ENCODE assay signal across 32 cellular contexts in genomic region chr12:71627438-71628002, GRCh38. TPM values are rescaled to one million over a fixed set of nuclear protein-coding genes. Genes with fewer than 3 reads are reported as not detected.
A peak's percentile ranks its signal among the peaks of the same experiment; 100 is the strongest.
DNase-seq lines count a peak whose midpoint lies in the region; ATAC-seq and TF ChIP-seq lines count a peak whose summit lies in the region.
"Had no signal": no experiment of that assay in that cellular context is flagged by ENCODE, and none has a peak within 500 bp of the region (broad histone marks: within the 10 kb centered on the region; RNA-seq: fewer than 3 reads in every experiment).

No MANE protein-coding gene starts in this region.

- H3K4me3 Mint-ChIP-seq in activated T-cell treated with anti-CD3 and anti-CD28 coated beads, Interleukin-2, amount 50 U/mL, for 24 hours, result no peak overlapping the region
- H3K4me3 Mint-ChIP-seq in activated T-cell treated with anti-CD3 and anti-CD28 coated beads, Interleukin-2, amount 50 U/mL, for 4 hours, result no peak overlapping the region
- H3K4me3 Mint-ChIP-seq: activated naive CD8-positive, alpha-beta T cell treated with anti-CD3 and anti-CD28 coated beads, Interleukin-2, amount 10 ng/mL, durations not matched to agents 7 days and 5 days; immature natural killer cell; nephron progenitor cell; T-helper 2 cell treated with Interferon-gamma antibody and Interleukin-4, amounts not matched to agents 5 μg/mL and 100 μg/mL, for 36 hours had no signal

- H3K36me3 Mint-ChIP-seq in activated T-cell treated with anti-CD3 and anti-CD28 coated beads, Interleukin-2, amount 50 U/mL, for 24 hours (ENCODE audit: low read depth), result peaks cover 96% of the 10 kb centered on the region
- peaks cover 43% of the 10 kb centered on the region for H3K36me3 Mint-ChIP-seq in activated T-cell treated with anti-CD3 and anti-CD28 coated beads, Interleukin-2, amount 50 U/mL, for 4 hours (ENCODE audit: insufficient read depth)

- H3K27me3 ChIP-seq in RWPE2 (ENCODE audit: insufficient read depth, poor library complexity, severe bottlenecking) (no peaks in the 10 kb centered on the region), hepatocyte (no peaks in the 10 kb centered on the region), heart left ventricle (no peaks in the 10 kb centered on the region)
- H3K27me3 ChIP-seq: BE2C, esophagus squamous epithelium, pancreas, stomach, transverse colon had no signal

- no peak overlapping the region for H2AFZ ChIP-seq in hepatocyte

- no peak for DNase-seq in activated T-cell treated with anti-CD3 and anti-CD28 coated beads, Interleukin-2, amount 50 U/mL, for 24 hours
- no peak for DNase-seq in activated T-cell treated with anti-CD3 and anti-CD28 coated beads, Interleukin-2, amount 50 U/mL, for 4 hours
- DNase-seq in RWPE2 (ENCODE audit: low spot score), result no peak
- DNase-seq in hepatocyte (ENCODE audit: low spot score), result no peak
- DNase-seq in sciatic nerve (ENCODE audit: low spot score), result no peak
- no peak for DNase-seq in heart left ventricle
- no peak for DNase-seq in NCI-H1694 treated with DMSO at 0.1 percent for 48 hours (lab: John Stamatoyannopoulos, UW)
- DNase-seq: activated CD4-positive, alpha-beta T cell treated with anti-CD3 and anti-CD28 coated beads, Interleukin-2, amount 50 U/mL, for 48 hours; activated CD4-positive, CD25-positive, alpha-beta regulatory T cell; activated CD8-positive, alpha-beta memory T cell treated with anti-CD3 and anti-CD28 coated beads, Interleukin-2, amount 50 U/mL, for 4 hours; activated naive CD8-positive, alpha-beta T cell treated with anti-CD3 and anti-CD28 coated beads, Interleukin-2, amount 10 ng/mL, durations not matched to agents 7 days and 5 days; BE2C; DMS153; effector memory CD4-positive, alpha-beta T cell; esophagus squamous epithelium; GF-D8; GOT3; hippocampal formation; immature natural killer cell; KG1; MM.1S; NCI-H1436 treated with DMSO at 0.1 percent for 48 hours; NCI-H2227 treated with DMSO at 0.1 percent for 48 hours; nephron progenitor cell; pancreas; stimulated activated CD4-positive, alpha-beta T cell treated with anti-CD3 and anti-CD28 coated beads, Interleukin-15, amount 100 ng/mL, for 24 hours; stomach; transverse colon had no signal

- 83% methylated on average over 2 of the region's 2 CpGs for WGBS in hepatocyte (ENCODE audit: low lambda C conversion rate, missing lambda C conversion rate)
- WGBS in heart left ventricle, 4 donors, result 75 to 85% (median 79%) methylated on average over 2 of the region's 2 CpGs

- TF ChIP-seq CTCF in RWPE2 (IDR thresholded peaks at IDR 0.05; ENCODE audit: poor library complexity, severe bottlenecking), result no peak
- TF ChIP-seq CTCF in hepatocyte (IDR thresholded peaks at IDR 0.05; ENCODE audit: poor library complexity), result no peak
- no peak for TF ChIP-seq CTCF in heart left ventricle (IDR thresholded peaks at IDR 0.05)

- H3K27ac ChIP-seq in RWPE2 (ENCODE audit: poor library complexity, severe bottlenecking) (peak overlapping the region; percentile 12), hepatocyte (peak overlapping the region; percentile 41), heart left ventricle (peak overlapping the region in 1 of 12 donors; percentile 22)
- H3K27ac ChIP-seq: A549, esophagus squamous epithelium, pancreas, RWPE1, stomach, transverse colon had no signal

- H3K27ac Mint-ChIP-seq in activated T-cell treated with anti-CD3 and anti-CD28 coated beads, Interleukin-2, amount 50 U/mL, for 24 hours, result peak overlapping the region; percentile 35
- H3K27ac Mint-ChIP-seq: activated naive CD8-positive, alpha-beta T cell treated with anti-CD3 and anti-CD28 coated beads, Interleukin-2, amount 10 ng/mL, durations not matched to agents 7 days and 5 days had no signal

- H3K4me1 ChIP-seq in RWPE2 (ENCODE audit: insufficient read depth, poor library complexity, severe bottlenecking) (no peaks in the 10 kb centered on the region), hepatocyte (ENCODE audit: insufficient read depth) (no peaks in the 10 kb centered on the region), heart left ventricle (peaks cover 0 to 21% (median 5%) of the 10 kb centered on the region in 12 donors)
- H3K4me1 ChIP-seq: A549 had no signal

- H3K36me3 ChIP-seq in RWPE2 (ENCODE audit: low read depth) (peaks cover 100% of the 10 kb centered on the region), hepatocyte (replicated peaks; ENCODE audit: insufficient read depth, low read depth) (no peaks in the 10 kb centered on the region), heart left ventricle (peaks cover 0 to 100% (median 96%) of the 10 kb centered on the region in 9 donors)

- ATAC-seq in activated T-cell treated with anti-CD3 and anti-CD28 coated beads, Interleukin-2, amount 50 U/mL, for 4 hours, result no peak
- ATAC-seq in RWPE2 (ENCODE audit: low read depth) (no peak), sciatic nerve (no peak), GM21576 (IDR thresholded peaks at IDR 0.05; ENCODE audit: unreplicated experiment) (no peak), heart left ventricle (no peak)
- ATAC-seq: A549 had no signal

- H3K9me3 ChIP-seq in RWPE2 (ENCODE audit: severe bottlenecking) (no peaks in the 10 kb centered on the region), hepatocyte (ENCODE audit: low read depth) (no peaks in the 10 kb centered on the region), heart left ventricle (no peaks in the 10 kb centered on the region)
- H3K9me3 ChIP-seq: A549, BE2C, esophagus squamous epithelium, pancreas, stomach, transverse colon had no signal

- H3K4me2 ChIP-seq in hepatocyte, result no peak overlapping the region
- H3K4me2 ChIP-seq: A549 had no signal

- intact Hi-C loops in sciatic nerve (cut with DNase I), result no loop called here
- intact Hi-C loops in heart left ventricle (cut with DNase I), result no loop called here

- H3K9me2 ChIP-seq in hepatocyte (replicated peaks; ENCODE audit: insufficient read depth), result no peaks in the 10 kb centered on the region

- H3K4me3 ChIP-seq in RWPE2 (ENCODE audit: severe bottlenecking) (no peak overlapping the region), hepatocyte (no peak overlapping the region), heart left ventricle (no peak overlapping the region)
- H3K4me3 ChIP-seq: A549, esophagus squamous epithelium, pancreas, stomach, transverse colon had no signal

- peaks cover 14% of the 10 kb centered on the region for H3K79me2 ChIP-seq in hepatocyte

- TF ChIP-seq POLR2A in heart left ventricle (IDR thresholded peaks at IDR 0.05), result no peak

- no peaks in the 10 kb centered on the region for H3K27me3 Mint-ChIP-seq in activated T-cell treated with anti-CD3 and anti-CD28 coated beads, Interleukin-2, amount 50 U/mL, for 24 hours
- H3K27me3 Mint-ChIP-seq in activated T-cell treated with anti-CD3 and anti-CD28 coated beads, Interleukin-2, amount 50 U/mL, for 4 hours (ENCODE audit: low read depth), result no peaks in the 10 kb centered on the region
- H3K27me3 Mint-ChIP-seq: activated naive CD8-positive, alpha-beta T cell treated with anti-CD3 and anti-CD28 coated beads, Interleukin-2, amount 10 ng/mL, durations not matched to agents 7 days and 5 days had no signal

- no peaks in the 10 kb centered on the region for H3K9me3 Mint-ChIP-seq in activated T-cell treated with anti-CD3 and anti-CD28 coated beads, Interleukin-2, amount 50 U/mL, for 24 hours
- H3K9me3 Mint-ChIP-seq in activated T-cell treated with anti-CD3 and anti-CD28 coated beads, Interleukin-2, amount 50 U/mL, for 4 hours, result no peaks in the 10 kb centered on the region
- H3K9me3 Mint-ChIP-seq: activated naive CD8-positive, alpha-beta T cell treated with anti-CD3 and anti-CD28 coated beads, Interleukin-2, amount 10 ng/mL, durations not matched to agents 7 days and 5 days; immature natural killer cell; nephron progenitor cell; T-helper 2 cell treated with Interferon-gamma antibody and Interleukin-4, amounts not matched to agents 5 μg/mL and 100 μg/mL, for 36 hours had no signal

- H3K4me1 Mint-ChIP-seq in activated T-cell treated with anti-CD3 and anti-CD28 coated beads, Interleukin-2, amount 50 U/mL, for 24 hours (ENCODE audit: low read depth), result peaks cover 24% of the 10 kb centered on the region
- peaks cover 14% of the 10 kb centered on the region for H3K4me1 Mint-ChIP-seq in activated T-cell treated with anti-CD3 and anti-CD28 coated beads, Interleukin-2, amount 50 U/mL, for 4 hours (ENCODE audit: low read depth)
- H3K4me1 Mint-ChIP-seq: nephron progenitor cell had no signal

- no peaks in the 10 kb centered on the region for H4K20me1 ChIP-seq in hepatocyte (ENCODE audit: insufficient read depth, poor library complexity, severe bottlenecking)

RNA-seq across cellular contexts. Expression of gene ZFC3H1, which starts 36.1 kb away (rescaled TPM):
- total RNA-seq in activated T-cell treated with anti-CD3 and anti-CD28 coated beads, Interleukin-2, amount 50 U/mL, for 4 hours, result 10 to 100 TPM; 26.1 to 37.2 (median 28.6) TPM
- 46.4 and 48.6 TPM in 2 replicates for total RNA-seq in hepatocyte
- 28.0 and 45.5 TPM in 2 replicates for polyA plus RNA-seq in hepatocyte
- 85.4 TPM for total RNA-seq in sciatic nerve
- 10 to 100 TPM; 15.6 to 27.3 (median 18.2) TPM for total RNA-seq in heart left ventricle
- 10 to 100 TPM in 1 of 2 donors, 1 to 10 TPM in 1; 9.8 to 11.2 TPM for polyA plus RNA-seq in heart left ventricle

RNA-seq across cellular contexts. Expression of gene THAP2, which starts 36.6 kb away (rescaled TPM):
- total RNA-seq in activated T-cell treated with anti-CD3 and anti-CD28 coated beads, Interleukin-2, amount 50 U/mL, for 4 hours, result 10 to 100 TPM in 2 of 3 donors, 1 to 10 TPM in 1; 6.5 to 11.6 (median 10.1) TPM
- total RNA-seq in hepatocyte, result 6.1 and 7.0 TPM in 2 replicates
- 6.1 and 6.9 TPM in 2 replicates for polyA plus RNA-seq in hepatocyte
- 5.8 TPM for total RNA-seq in sciatic nerve
- 10 to 100 TPM in 1 of 9 donors, 1 to 10 TPM in 8; 2.2 to 13.1 (median 4.9) TPM for total RNA-seq in heart left ventricle
- 1 to 10 TPM; 3.2 to 3.7 TPM for polyA plus RNA-seq in heart left ventricle

RNA-seq across cellular contexts. Expression of gene TMEM19, which starts 58.4 kb away (rescaled TPM):
- total RNA-seq in activated T-cell treated with anti-CD3 and anti-CD28 coated beads, Interleukin-2, amount 50 U/mL, for 4 hours, result 10 to 100 TPM; 10.4 to 17.8 (median 14.8) TPM
- total RNA-seq in hepatocyte (24.8 and 28.2 TPM in 2 replicates), sciatic nerve (20.7 TPM), heart left ventricle (10 to 100 TPM; 15.5 to 39.5 (median 28.8) TPM)
- polyA plus RNA-seq in hepatocyte (19.4 and 24.1 TPM in 2 replicates), heart left ventricle (10 to 100 TPM in 1 of 2 donors, 1 to 10 TPM in 1; 8.8 to 24.6 TPM)
